1 cellular context compared by ENCODE assay signal in the genomic region with DNA sequence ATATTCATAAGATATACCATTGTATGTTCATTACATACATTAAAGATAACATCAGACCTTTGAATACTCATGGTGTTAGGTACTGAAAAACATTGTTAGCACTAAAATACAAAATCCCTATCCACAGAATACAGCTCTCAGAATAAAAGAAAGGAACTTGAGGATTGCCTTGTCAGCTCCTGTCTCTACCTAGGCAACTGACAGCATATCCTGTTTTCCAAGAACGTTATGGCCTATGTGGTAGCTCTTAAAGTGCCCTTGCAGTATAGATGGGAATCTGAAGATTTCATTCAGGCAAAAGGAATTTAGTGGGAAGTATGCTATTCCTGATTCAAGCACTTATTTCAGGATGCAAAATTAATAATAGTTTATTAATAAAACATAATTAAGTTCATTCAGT.
TF ChIP-seq lines count a peak whose summit lies in the region.

No MANE protein-coding gene starts in this region.

TF ChIP-seq in SK-N-SH, 30 proteins besides CTCF, POLR2A, EP300 and RAD21 (continued from another document):
- peak; percentile 24; the same call in 1 of the 2 replicates for TF ChIP-seq POLR2AphosphoS5 (IDR thresholded peaks at IDR 0.05; ENCODE audit: low read depth, low read length)
- no peak for TF ChIP-seq FOXJ3 (CRISPR knock-in tag; IDR thresholded peaks at IDR 0.05)
TF ChIP-seq in SK-N-SH: peak in this region for 1.
